In genomic region chr22:31291403-31291715, GRCh38 we compare ENCODE assay signal across 8 cellular contexts. TPM values are rescaled to one million over a fixed set of nuclear protein-coding genes. Genes with fewer than 3 reads are reported as not detected.
DNase-seq lines count a peak whose midpoint lies in the region; ATAC-seq, FAIRE-seq and TF ChIP-seq lines count a peak whose summit lies in the region.

No MANE protein-coding gene starts in this region.

- TF ChIP-seq CTCF in WI38 (IDR thresholded peaks at IDR 0.05; ENCODE audit: low read depth, low read length) (no peak), foreskin keratinocyte (conservative IDR thresholded peaks at IDR 0.05) (no peak)

- peaks cover 25% of the 10 kb centered on the region for H3K4me1 ChIP-seq in foreskin keratinocyte
- peaks cover 32% of the 10 kb centered on the region for H3K4me1 ChIP-seq in rectal smooth muscle tissue (ENCODE audit: control insufficient read depth, insufficient read depth, low read length)

- no peak for TF ChIP-seq POLR2A in GM12892 (IDR thresholded peaks at IDR 0.05; ENCODE audit: low read depth, low read length)

- FAIRE-seq in GM12892 (lab: Jason Lieb, UNC) = peak; percentile 67

- peak overlapping the region; percentile 97 for H3K27ac ChIP-seq in foreskin keratinocyte
- peak overlapping the region; percentile 83 for H3K27ac ChIP-seq in rectal smooth muscle tissue (ENCODE audit: low read depth, low read length)

- peaks cover 11% of the 10 kb centered on the region for H3K36me3 ChIP-seq in rectal smooth muscle tissue (ENCODE audit: control insufficient read depth, insufficient read depth, low read length)

- peak overlapping the region; percentile 89 for H3K9ac ChIP-seq in rectal smooth muscle tissue (ENCODE audit: low read length)

- H3K4me3 ChIP-seq in WI38 (ENCODE audit: low read depth, low read length) (peak overlapping the region; percentile 91), rectal smooth muscle tissue (ENCODE audit: low read length) (peak overlapping the region; percentile 81)

- no peaks in the 10 kb centered on the region for H3K27me3 ChIP-seq in foreskin keratinocyte
- no peaks in the 10 kb centered on the region for H3K27me3 ChIP-seq in rectal smooth muscle tissue (ENCODE audit: control insufficient read depth, insufficient read depth, low read length)

- ATAC-seq in foreskin keratinocyte (no peak), GM21619 (IDR thresholded peaks at IDR 0.05; ENCODE audit: unreplicated experiment) (no peak)

- DNase-seq in GM12892 (ENCODE audit: insufficient read length) (no peak), foreskin keratinocyte (no peak), cerebellar cortex (ENCODE audit: low spot score) (no peak), occipital lobe (lab: John Stamatoyannopoulos, UW) (no peak), NCI-H2029 (lab: John Stamatoyannopoulos, UW) (no peak)

RNA-seq across cellular contexts. Expression of gene PIK3IP1, which starts 0.9 kb away (rescaled TPM):
- 4.5 TPM for polyA plus RNA-seq in GM12892 (2012; ENCODE audit: missing spikeins)
- total RNA-seq in foreskin keratinocyte (6.1 and 11.9 TPM in 2 replicates), occipital lobe (23.2 TPM)
- 4.6 and 8.6 TPM in 2 replicates for polyA plus RNA-seq in foreskin keratinocyte

RNA-seq across cellular contexts. Expression of gene PATZ1, which starts 54.8 kb away (rescaled TPM):
- polyA plus RNA-seq in GM12892 (2012; ENCODE audit: missing spikeins) = 8.2 TPM
- total RNA-seq in foreskin keratinocyte (11.8 and 12.2 TPM in 2 replicates), occipital lobe (29.9 TPM)
- 9.2 and 10.0 TPM in 2 replicates for polyA plus RNA-seq in foreskin keratinocyte
